In the genomic region with DNA sequence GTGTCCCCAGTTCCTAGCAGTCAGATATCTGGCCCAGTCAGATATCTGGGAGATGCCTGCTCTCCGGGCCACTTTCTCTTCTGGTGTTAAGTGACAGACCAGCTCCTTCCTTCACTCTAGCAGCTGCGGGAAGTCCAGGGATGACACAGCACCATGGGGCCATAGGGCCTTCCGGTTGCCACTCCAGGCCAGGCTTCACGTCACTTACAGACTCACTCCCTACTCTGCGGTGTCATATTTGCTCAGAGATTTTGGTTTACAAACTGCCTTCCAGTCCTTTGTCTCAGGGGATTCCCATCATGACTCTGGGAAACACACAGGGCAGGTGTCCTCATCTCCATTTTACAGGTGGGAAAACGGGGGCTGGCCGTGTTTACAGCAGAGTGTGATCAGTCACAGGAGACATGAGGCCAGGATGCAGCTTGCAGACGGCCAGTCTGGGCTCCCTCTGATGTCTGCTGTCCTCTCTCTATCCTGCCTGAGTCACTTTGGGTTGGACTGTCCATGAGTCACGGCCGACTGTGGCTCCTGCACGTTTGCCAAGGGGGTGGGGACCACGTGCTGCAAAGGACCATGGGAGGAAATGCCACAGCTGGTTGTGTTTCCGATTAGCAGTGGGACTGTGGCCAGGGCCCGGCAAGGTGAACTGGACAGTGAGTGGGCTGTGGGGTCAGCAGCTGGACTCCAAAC, we compare ENCODE assay signal across 8 cellular contexts. TPM values are rescaled to one million over a fixed set of nuclear protein-coding genes. Genes with fewer than 3 reads are reported as not detected.
DNase-seq lines count a peak whose midpoint lies in the region; ATAC-seq, FAIRE-seq and TF ChIP-seq lines count a peak whose summit lies in the region.

No MANE protein-coding gene starts in this region.

- no peak overlapping the region for H3K14ac ChIP-seq in mesenchymal stem cell (ENCODE audit: low read length in 2 of 2)

- H2AK5ac ChIP-seq in mesenchymal stem cell (ENCODE audit: low read length, severe bottlenecking) = peak overlapping the region; percentile 76

- peak overlapping the region; percentile 97 for H4K8ac ChIP-seq in mesenchymal stem cell (ENCODE audit: low read length)

- no peak overlapping the region for H3K4me3 ChIP-seq in colonic mucosa
- H3K4me3 ChIP-seq in mesenchymal stem cell (ENCODE audit: insufficient read depth in 1 of 2, low read depth in 1 of 2, low read length in 2 of 2) = peak overlapping the region in 1 of 2 experiments; percentile 55

- H3K79me1 ChIP-seq in mesenchymal stem cell (replicated peaks; ENCODE audit: low read length, poor library complexity, severe bottlenecking) = no peaks in the 10 kb centered on the region

- H2BK5ac ChIP-seq in mesenchymal stem cell (ENCODE audit: low read depth, low read length, poor library complexity, severe bottlenecking) = peak overlapping the region; percentile 51

- ATAC-seq in activated CD4-positive, CD25-positive, alpha-beta regulatory T cell treated with anti-CD3 and anti-CD28 coated beads, Interleukin-2, amount 50 U/mL, for 24 hours = peak; percentile 81 to 85
- no peak for ATAC-seq in GM21381 (IDR thresholded peaks at IDR 0.05; ENCODE audit: unreplicated experiment)

- peak overlapping the region; percentile 96 to 97 for H3K18ac ChIP-seq in mesenchymal stem cell (ENCODE audit: low read depth in 1 of 2, low read length in 2 of 2)

- no peak overlapping the region for H2AFZ ChIP-seq in mesenchymal stem cell (ENCODE audit: low read depth, low read length)

- peak; percentile 89 for FAIRE-seq in RCC 7860 (lab: Jason Lieb, UNC)

- peak overlapping the region; percentile 94 to 99 for H2BK12ac ChIP-seq in mesenchymal stem cell (ENCODE audit: low read length in 2 of 2)

- H3K4me2 ChIP-seq in mesenchymal stem cell (ENCODE audit: low read length, poor library complexity, severe bottlenecking) = peak overlapping the region; percentile 39

- no peak overlapping the region for H3K23ac ChIP-seq in mesenchymal stem cell (ENCODE audit: low read length in 2 of 2)

- H3K27ac ChIP-seq in colonic mucosa = peak overlapping the region; percentile 92
- H3K27ac ChIP-seq in mesenchymal stem cell (ENCODE audit: low read length, poor library complexity, severe bottlenecking) = peak overlapping the region; percentile 93

- DNase-seq in activated CD4-positive, CD25-positive, alpha-beta regulatory T cell (lab: John Stamatoyannopoulos, UW) = no peak
- peak; percentile 96 for DNase-seq in RCC 7860 (ENCODE audit: low spot score)
- DNase-seq in colonic mucosa = peak; percentile 94
- DNase-seq in mesenchymal stem cell = peak; percentile 99
- no peak for DNase-seq in hippocampal formation (lab: John Stamatoyannopoulos, UW)
- no peak for DNase-seq in NCI-H748 (lab: John Stamatoyannopoulos, UW; ENCODE audit: unreplicated experiment)

- H3K4me1 ChIP-seq in colonic mucosa (peaks cover 21% of the 10 kb centered on the region), mesenchymal stem cell (ENCODE audit: control insufficient read depth, insufficient read depth, low read depth, low read length) (peaks cover 26% of the 10 kb centered on the region)

- intact Hi-C loops in colonic mucosa (cut with DNase I) = no loop called here

- peak overlapping the region; percentile 97 for H4K91ac ChIP-seq in mesenchymal stem cell (ENCODE audit: low read length)

- H3K36me3 ChIP-seq in colonic mucosa (no peaks in the 10 kb centered on the region), mesenchymal stem cell (ENCODE audit: control insufficient read depth in 1 of 2, insufficient read depth in 2 of 2, low read depth in 1 of 2, low read length in 2 of 2) (peaks cover 0 to 5% of the 10 kb centered on the region in 2 experiments)

- peak overlapping the region; percentile 65 for H2BK120ac ChIP-seq in mesenchymal stem cell (ENCODE audit: low read depth, low read length)

- no peak for TF ChIP-seq CTCF in colonic mucosa (IDR thresholded peaks at IDR 0.05)

- H3K9ac ChIP-seq in colonic mucosa (ENCODE audit: low read depth in 2 of 2, low read length in 2 of 2) (peak overlapping the region; percentile 69 to 70), mesenchymal stem cell (ENCODE audit: low read length) (peak overlapping the region; percentile 81)

- H3K9me3 ChIP-seq in colonic mucosa = no peaks in the 10 kb centered on the region
- peaks cover 4% of the 10 kb centered on the region for H3K9me3 ChIP-seq in mesenchymal stem cell (ENCODE audit: control insufficient read depth, low read length)

- H3K27me3 ChIP-seq in colonic mucosa (no peaks in the 10 kb centered on the region), mesenchymal stem cell (ENCODE audit: control insufficient read depth in 1 of 2, insufficient read depth in 1 of 2, low read length in 2 of 2) (no peaks in the 10 kb centered on the region)

- WGBS in mesenchymal stem cell = 3% methylated on average over 14 of the region's 14 CpGs

- H2BK15ac ChIP-seq in mesenchymal stem cell (ENCODE audit: low read depth, poor library complexity, severe bottlenecking) = peak overlapping the region; percentile 66

- H3K4ac ChIP-seq in mesenchymal stem cell (ENCODE audit: low read depth in 1 of 2, low read length in 2 of 2) = peak overlapping the region; percentile 95 to 100

RNA-seq across cellular contexts. Expression of gene TBC1D22A, which starts 8.2 kb away (rescaled TPM):
- 10 to 100 TPM; 34.2 to 36.4 TPM for total RNA-seq in colonic mucosa
- polyA plus RNA-seq in mesenchymal stem cell (2013, experiment 1 of 2) = 16.5 TPM
- 17.1 TPM for polyA plus RNA-seq in mesenchymal stem cell (2013, experiment 2 of 2)

RNA-seq across cellular contexts. Expression of gene CERK, which starts 16.2 kb away (rescaled TPM):
- 10 to 100 TPM; 24.7 to 46.6 TPM for total RNA-seq in colonic mucosa
- polyA plus RNA-seq in mesenchymal stem cell (2013, experiment 1 of 2) = 29.4 TPM
- 29.3 TPM for polyA plus RNA-seq in mesenchymal stem cell (2013, experiment 2 of 2)

Comparison
In these comparisons a context has a peak if more than half of its experiments do, and no peak if none do; other contexts are left out.
1. DNase-seq: peak in RCC 7860 (single experiment), colonic mucosa (single experiment) and mesenchymal stem cell (single experiment); none in activated CD4-positive, CD25-positive, alpha-beta regulatory T cell (0 of 4), hippocampal formation (0 of 2) and NCI-H748 (single experiment).